In genomic region chr21:42922918-42923317, GRCh38 we compare ENCODE assay signal across 16 cellular contexts. TPM values are rescaled to one million over a fixed set of nuclear protein-coding genes. Genes with fewer than 3 reads are reported as not detected.
A peak's percentile ranks its signal among the peaks of the same experiment; 100 is the strongest.
DNase-seq lines count a peak whose midpoint lies in the region; ATAC-seq and TF ChIP-seq lines count a peak whose summit lies in the region.
"Had no signal": no experiment of that assay in that cellular context is flagged by ENCODE, and none has a peak within 500 bp of the region (broad histone marks: within the 10 kb centered on the region; RNA-seq: fewer than 3 reads in every experiment).

No MANE protein-coding gene starts in this region.

- peak overlapping the region; percentile 92 for H2AFZ ChIP-seq in SU-DHL-6 (ENCODE audit: low read depth, low read length, severe bottlenecking)

- no peaks in the 10 kb centered on the region for H3K27me3 ChIP-seq in SU-DHL-6 (ENCODE audit: low read length)

- peak overlapping the region; percentile 6 for H3K27ac Mint-ChIP-seq in activated naive CD8-positive, alpha-beta T cell treated with anti-CD3 and anti-CD28 coated beads for 36 hours
- H3K27ac Mint-ChIP-seq in activated naive CD8-positive, alpha-beta T cell treated with anti-CD3 and anti-CD28 coated beads, Interleukin-2, amount 50 U/mL, for 24 hours, result no peak overlapping the region

- no peaks in the 10 kb centered on the region for H3K27me3 Mint-ChIP-seq in activated naive CD8-positive, alpha-beta T cell treated with anti-CD3 and anti-CD28 coated beads for 36 hours
- H3K27me3 Mint-ChIP-seq in activated naive CD8-positive, alpha-beta T cell treated with anti-CD3 and anti-CD28 coated beads, Interleukin-2, amount 50 U/mL, for 24 hours, result no peaks in the 10 kb centered on the region

- no peak for ATAC-seq in activated naive CD8-positive, alpha-beta T cell treated with anti-CD3 and anti-CD28 coated beads, Interleukin-2, amount 50 U/mL, for 24 hours
- ATAC-seq in GM21447 (IDR thresholded peaks at IDR 0.05; ENCODE audit: unreplicated experiment) (no peak), HG03342 (IDR thresholded peaks at IDR 0.05; ENCODE audit: unreplicated experiment) (no peak)

- H4K20me1 ChIP-seq in SU-DHL-6 (ENCODE audit: low read depth, low read length), result no peaks in the 10 kb centered on the region

- H3K4me1 Mint-ChIP-seq in activated naive CD8-positive, alpha-beta T cell treated with anti-CD3 and anti-CD28 coated beads for 36 hours, result peaks cover 14% of the 10 kb centered on the region
- H3K4me1 Mint-ChIP-seq in activated naive CD8-positive, alpha-beta T cell treated with anti-CD3 and anti-CD28 coated beads, Interleukin-2, amount 50 U/mL, for 24 hours, result peaks cover 16% of the 10 kb centered on the region

- H3K27ac ChIP-seq in SU-DHL-6 (ENCODE audit: low read depth, low read length), result no peak overlapping the region
- H3K27ac ChIP-seq: 22Rv1, HL-60 had no signal

- TF ChIP-seq CTCF in SU-DHL-6 (IDR thresholded peaks at IDR 0.05; ENCODE audit: insufficient read depth, low read length, poor library complexity, severe bottlenecking), result no peak
- no peak for TF ChIP-seq CTCF in fibroblast of villous mesenchyme (IDR thresholded peaks at IDR 0.05; ENCODE audit: insufficient read depth, low read depth, low read length)

- no peak overlapping the region for H3K4me3 ChIP-seq in SU-DHL-6 (ENCODE audit: insufficient read depth, low read length, poor library complexity, severe bottlenecking)
- peak overlapping the region; percentile 49 for H3K4me3 ChIP-seq in fibroblast of villous mesenchyme (ENCODE audit: low read depth, low read length)

- H3F3A ChIP-seq in SU-DHL-6 (ENCODE audit: insufficient read depth), result no peaks in the 10 kb centered on the region

- H3K79me2 ChIP-seq in SU-DHL-6 (ENCODE audit: insufficient read depth, low read length), result no peaks in the 10 kb centered on the region

- no peak for DNase-seq in activated naive CD8-positive, alpha-beta T cell treated with anti-CD3 and anti-CD28 coated beads for 36 hours
- DNase-seq in activated naive CD8-positive, alpha-beta T cell treated with anti-CD3 and anti-CD28 coated beads, Interleukin-2, amount 50 U/mL, for 24 hours, result no peak
- DNase-seq in fibroblast of villous mesenchyme (ENCODE audit: low read depth), result no peak
- no peak for DNase-seq in ecto neural progenitor cell (ENCODE audit: low spot score)
- DNase-seq in UCSD-AML1 (lab: John Stamatoyannopoulos, UW; ENCODE audit: unreplicated experiment), result no peak
- DNase-seq: DMS 273 treated with DMSO at 0.1 percent for 48 hours, GF-D8, NCI-H1092, NCI-H2081, NCI-H510A treated with DMSO at 0.1 percent for 48 hours, NCI-H82 had no signal

- H3K9me2 ChIP-seq in SU-DHL-6 (replicated peaks; ENCODE audit: insufficient read depth, low read length), result no peaks in the 10 kb centered on the region

- no peak overlapping the region for H3K4me3 Mint-ChIP-seq in activated naive CD8-positive, alpha-beta T cell treated with anti-CD3 and anti-CD28 coated beads for 36 hours
- no peak overlapping the region for H3K4me3 Mint-ChIP-seq in activated naive CD8-positive, alpha-beta T cell treated with anti-CD3 and anti-CD28 coated beads, Interleukin-2, amount 50 U/mL, for 24 hours

- H3K36me3 Mint-ChIP-seq in activated naive CD8-positive, alpha-beta T cell treated with anti-CD3 and anti-CD28 coated beads for 36 hours, result no peaks in the 10 kb centered on the region
- no peaks in the 10 kb centered on the region for H3K36me3 Mint-ChIP-seq in activated naive CD8-positive, alpha-beta T cell treated with anti-CD3 and anti-CD28 coated beads, Interleukin-2, amount 50 U/mL, for 24 hours (ENCODE audit: low read depth)

- H3K9me3 Mint-ChIP-seq in activated naive CD8-positive, alpha-beta T cell treated with anti-CD3 and anti-CD28 coated beads for 36 hours, result no peaks in the 10 kb centered on the region
- H3K9me3 Mint-ChIP-seq in activated naive CD8-positive, alpha-beta T cell treated with anti-CD3 and anti-CD28 coated beads, Interleukin-2, amount 50 U/mL, for 24 hours, result no peaks in the 10 kb centered on the region

- no peaks in the 10 kb centered on the region for H3K9me3 ChIP-seq in SU-DHL-6 (ENCODE audit: insufficient read depth, low read length)

- no peaks in the 10 kb centered on the region for H3K36me3 ChIP-seq in SU-DHL-6 (ENCODE audit: low read length)

- no peak overlapping the region for H3K4me2 ChIP-seq in SU-DHL-6 (ENCODE audit: low read depth, low read length, poor library complexity, severe bottlenecking)

- H3K9ac ChIP-seq in SU-DHL-6 (ENCODE audit: low read length), result peak overlapping the region; percentile 59; the same call in 1 of the 2 replicates

RNA-seq across cellular contexts. Expression of gene ERVH48-1, which starts 2.5 kb away (rescaled TPM):
- total RNA-seq in activated naive CD8-positive, alpha-beta T cell treated with anti-CD3 and anti-CD28 coated beads for 36 hours, result under 1 TPM; 0.23 to 0.32 TPM
- under 0.01 TPM in 1 of 2 replicates, not detected in the other for total RNA-seq in fibroblast of villous mesenchyme

RNA-seq across cellular contexts. Expression of gene NDUFV3, which starts 29.8 kb away (rescaled TPM):
- 10 to 100 TPM; 34.2 to 34.3 TPM for total RNA-seq in activated naive CD8-positive, alpha-beta T cell treated with anti-CD3 and anti-CD28 coated beads for 36 hours
- 44.0 and 61.8 TPM in 2 replicates for total RNA-seq in fibroblast of villous mesenchyme

RNA-seq across cellular contexts. Expression of gene WDR4, which starts 43.6 kb away (rescaled TPM):
- 10 to 100 TPM; 54.0 to 56.7 TPM for total RNA-seq in activated naive CD8-positive, alpha-beta T cell treated with anti-CD3 and anti-CD28 coated beads for 36 hours
- total RNA-seq in fibroblast of villous mesenchyme, result 14.2 and 15.1 TPM in 2 replicates

RNA-seq across cellular contexts. Expression of gene PKNOX1, which starts 51.4 kb away (rescaled TPM):
- total RNA-seq in activated naive CD8-positive, alpha-beta T cell treated with anti-CD3 and anti-CD28 coated beads for 36 hours, result 10 to 100 TPM; 17.8 to 18.5 TPM
- total RNA-seq in fibroblast of villous mesenchyme, result 12.2 and 16.8 TPM in 2 replicates
